12 cellular contexts compared by ENCODE assay signal in the genomic region with DNA sequence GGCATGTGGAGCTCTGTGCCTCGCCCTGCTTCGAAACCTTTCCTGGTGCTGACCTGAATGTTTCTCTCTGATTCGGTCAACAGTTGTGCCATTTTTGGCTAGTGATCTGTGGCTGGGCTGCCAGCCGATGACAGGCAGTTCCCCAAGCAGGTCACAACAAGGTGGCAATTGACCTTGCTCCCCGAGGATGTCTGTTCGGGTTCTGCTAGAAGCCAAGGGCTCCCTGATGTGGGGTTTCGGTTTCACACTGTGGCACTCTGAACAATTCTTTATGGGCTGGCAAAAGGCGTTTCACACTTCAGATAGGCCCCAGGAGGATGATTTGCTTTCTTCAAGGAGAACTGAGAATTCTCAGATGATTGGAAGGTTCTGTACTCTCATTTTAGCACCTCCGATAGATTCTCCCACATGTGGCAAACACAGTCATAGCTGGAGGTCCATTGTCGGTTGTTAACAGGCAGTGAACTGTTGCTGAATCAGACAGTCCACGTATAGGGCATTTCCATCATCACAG.
DNase-seq lines count a peak whose midpoint lies in the region; ATAC-seq, FAIRE-seq and TF ChIP-seq lines count a peak whose summit lies in the region.
"Had no signal": no experiment of that assay in that cellular context is flagged by ENCODE, and none has a peak within 500 bp of the region (broad histone marks: within the 10 kb centered on the region; RNA-seq: fewer than 3 reads in every experiment).

No MANE protein-coding gene starts in this region.

- peaks cover 4 to 21% of the 10 kb centered on the region in 2 donors for H3K4me1 Mint-ChIP-seq in effector memory CD8-positive, alpha-beta T cell (ENCODE audit: low read depth in 2 of 2)

- peaks cover 3% of the 10 kb centered on the region for H3K36me3 Mint-ChIP-seq in effector memory CD8-positive, alpha-beta T cell (ENCODE audit: insufficient read depth)

- H3K27me3 Mint-ChIP-seq in effector memory CD8-positive, alpha-beta T cell: no peaks in the 10 kb centered on the region

- H3K9me3 Mint-ChIP-seq in effector memory CD8-positive, alpha-beta T cell: peaks cover 0 to 10% of the 10 kb centered on the region in 2 donors
- H3K9me3 Mint-ChIP-seq: nephron progenitor cell had no signal

- H3K4me3 Mint-ChIP-seq in effector memory CD8-positive, alpha-beta T cell: peak overlapping the region; percentile 50 to 63
- H3K4me3 Mint-ChIP-seq: nephron progenitor cell had no signal

- TF ChIP-seq CTCF in GM20000 (IDR thresholded peaks at IDR 0.05; ENCODE audit: extremely low read depth, missing control alignments): no peak

- H3K27ac Mint-ChIP-seq in effector memory CD8-positive, alpha-beta T cell: peak overlapping the region; percentile 80 to 93
- H3K27ac Mint-ChIP-seq: nephron progenitor cell had no signal

- DNase-seq in GM18507 (ENCODE audit: extremely low spot score, insufficient read length, low read depth) (peak; percentile 20), GM20000 (ENCODE audit: low spot score) (peak; percentile 16), globus pallidus (ENCODE audit: low spot score) (no peak)
- DNase-seq in effector memory CD8-positive, alpha-beta T cell: peak in 1 of 3 experiments; percentile 5
- no peak for DNase-seq in effector CD4-positive, alpha-beta T cell
- DNase-seq: amniotic stem cell; nephron progenitor cell; stimulated activated CD4-positive, alpha-beta T cell treated with anti-CD3 and anti-CD28 coated beads, Interleukin-12 subunit alpha, Interleukin-12 subunit beta, amount 100 ng/mL, for 4 hours; stimulated activated naive CD4-positive, alpha-beta T cell had no signal

- ATAC-seq in HG03108 (IDR thresholded peaks at IDR 0.05; ENCODE audit: unreplicated experiment): peak; percentile 58
- peak; percentile 72 for ATAC-seq in effector memory CD8-positive, alpha-beta T cell (replicated peaks)
- no peak for ATAC-seq in HG03457 (IDR thresholded peaks at IDR 0.05; ENCODE audit: unreplicated experiment)
- no peak for ATAC-seq in GM21367 (IDR thresholded peaks at IDR 0.05; ENCODE audit: unreplicated experiment)

- peak; percentile 68 for FAIRE-seq in GM18507 (lab: Jason Lieb, UNC)

Comparison
In these comparisons a context has a peak if more than half of its experiments do, and no peak if none do; other contexts are left out.
1. DNase-seq: peak in GM18507 (single experiment) and GM20000 (single experiment); none in effector CD4-positive, alpha-beta T cell (single experiment) and globus pallidus (single experiment).
2. ATAC-seq: peak in HG03108 (single experiment) and effector memory CD8-positive, alpha-beta T cell (single experiment); none in HG03457 (single experiment) and GM21367 (single experiment).